3 cellular contexts compared by ENCODE assay signal in genomic region chr19:3573162-3573857, GRCh38.
A peak's percentile ranks its signal among the peaks of the same experiment; 100 is the strongest.
TF ChIP-seq lines count a peak whose summit lies in the region.

No MANE protein-coding gene starts in this region.

TF ChIP-seq in IMR-90, 13 proteins besides CTCF, POLR2A, EP300 and RAD21:
- TF ChIP-seq BHLHE40 (IDR thresholded peaks at IDR 0.05; ENCODE audit: low read depth, low read length) (no peak), MXI1 (IDR thresholded peaks at IDR 0.05; ENCODE audit: borderline replicate concordance, low read depth, low read length) (0 out of 2 replicates have a peak, but pooled peaks have one; percentile 12)

TF ChIP-seq in GM12878, 131 proteins besides CTCF, POLR2A, EP300 and RAD21:
- TF ChIP-seq DPF2 (IDR thresholded peaks at IDR 0.05) = peak; percentile 34; the same call in 1 of the 2 replicates
- TF ChIP-seq BACH1 (IDR thresholded peaks at IDR 0.05; ENCODE audit: borderline replicate concordance) = peak; percentile 55
- TF ChIP-seq, protein P1, sequence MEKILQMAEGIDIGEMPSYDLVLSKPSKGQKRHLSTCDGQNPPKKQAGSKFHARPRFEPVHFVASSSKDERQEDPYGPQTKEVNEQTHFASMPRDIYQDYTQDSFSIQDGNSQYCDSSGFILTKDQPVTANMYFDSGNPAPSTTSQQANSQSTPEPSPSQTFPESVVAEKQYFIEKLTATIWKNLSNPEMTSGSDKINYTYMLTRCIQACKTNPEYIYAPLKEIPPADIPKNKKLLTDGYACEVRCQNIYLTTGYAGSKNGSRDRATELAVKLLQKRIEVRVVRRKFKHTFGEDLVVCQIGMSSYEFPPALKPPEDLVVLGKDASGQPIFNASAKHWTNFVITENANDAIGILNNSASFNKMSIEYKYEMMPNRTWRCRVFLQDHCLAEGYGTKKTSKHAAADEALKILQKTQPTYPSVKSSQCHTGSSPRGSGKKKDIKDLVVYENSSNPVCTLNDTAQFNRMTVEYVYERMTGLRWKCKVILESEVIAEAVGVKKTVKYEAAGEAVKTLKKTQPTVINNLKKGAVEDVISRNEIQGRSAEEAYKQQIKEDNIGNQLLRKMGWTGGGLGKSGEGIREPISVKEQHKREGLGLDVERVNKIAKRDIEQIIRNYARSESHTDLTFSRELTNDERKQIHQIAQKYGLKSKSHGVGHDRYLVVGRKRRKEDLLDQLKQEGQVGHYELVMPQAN (conservative IDR thresholded peaks at IDR 0.05) = 0 out of 2 replicates have a peak, but pooled peaks have one; percentile 32
- peak; percentile 83 for TF ChIP-seq YY1 (IDR thresholded peaks at IDR 0.05; ENCODE audit: low read depth, low read length)
- TF ChIP-seq NR2F1 (conservative IDR thresholded peaks at IDR 0.05) = peak; percentile 19; the same call in 1 of the 2 replicates
- TF ChIP-seq SMARCA5 (IDR thresholded peaks at IDR 0.05) = 0 out of 2 replicates have a peak, but pooled peaks have one; percentile 16
- TF ChIP-seq IKZF1 (conservative IDR thresholded peaks at IDR 0.05) = peak; percentile 58
- TF ChIP-seq ZNF687 (IDR thresholded peaks at IDR 0.05) = no peak
- TF ChIP-seq SIN3A (IDR thresholded peaks at IDR 0.05; ENCODE audit: low read depth, low read length) = no peak

TF ChIP-seq in liver, 16 proteins besides CTCF, POLR2A, EP300 and RAD21:
- TF ChIP-seq REST (IDR thresholded peaks at IDR 0.05) (no peak), HNF4G (IDR thresholded peaks at IDR 0.05) (no peak), FOXA2 (IDR thresholded peaks at IDR 0.05) (no peak)
TF ChIP-seq in liver: peak in this region for 0.
